13 cellular contexts compared by ENCODE assay signal in genomic region chr12:80016684-80017083, GRCh38.
"Had no signal": no experiment of that assay in that cellular context is flagged by ENCODE, and none has a peak within 500 bp of the region (broad histone marks: within the 10 kb centered on the region; RNA-seq: fewer than 3 reads in every experiment).

No MANE protein-coding gene starts in this region.

- H3K9me3 ChIP-seq: adrenal gland, neutrophil had no signal

- H3K27me3 ChIP-seq: adrenal gland, dorsolateral prefrontal cortex, left lung, neutrophil had no signal

- ATAC-seq: left lung; stimulated activated naive B cell treated with anti-CD40 and anti-IgM and Interleukin-4, amounts not matched to agents 10 μg/mL and 1 μg/mL and 100 μg/mL, for 72 hours had no signal

- DNase-seq: activated CD4-positive, alpha-beta T cell treated with anti-CD3 and anti-CD28 coated beads, Interleukin-2, amount 50 U/mL, for 4 hours; activated gamma-delta T cell; adrenal gland; dorsolateral prefrontal cortex; head of caudate nucleus; kidney; left lung; naive B cell; stimulated activated naive B cell treated with anti-CD40 and anti-IgM and Interleukin-4, amounts not matched to agents 10 μg/mL and 1 μg/mL and 100 μg/mL, for 72 hours; T-helper 2 cell; trophoblast cell; WERI-Rb-1 had no signal

- H3K4me1 ChIP-seq: adrenal gland, left lung had no signal

- H3K36me3 ChIP-seq: adrenal gland, left lung, neutrophil, WERI-Rb-1 had no signal

- H3K4me3 ChIP-seq: adrenal gland, left lung had no signal

- H3K27ac ChIP-seq: adrenal gland, left lung, neutrophil, WERI-Rb-1 had no signal
